ENCODE assay signal across 25 cellular contexts in the genomic region with DNA sequence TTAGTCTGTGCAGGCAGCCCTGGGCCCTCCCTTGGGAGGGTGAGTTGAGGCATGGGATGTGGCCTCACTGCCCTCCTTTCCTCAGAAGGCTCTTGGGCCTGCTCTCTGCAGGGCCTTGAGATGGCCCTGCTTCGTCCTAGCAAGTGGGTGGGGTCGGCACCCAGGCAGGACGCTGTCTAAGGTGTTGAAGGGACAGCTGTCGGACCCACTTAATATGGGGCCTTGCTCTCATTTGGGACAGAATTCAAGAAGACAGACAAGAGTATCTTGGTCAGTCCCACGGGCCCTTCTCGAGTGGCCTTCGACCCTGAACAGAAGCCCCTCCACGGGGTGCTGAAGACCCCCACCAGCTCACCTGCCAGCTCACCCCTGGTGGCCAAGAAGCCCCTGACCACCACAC. TPM values are rescaled to one million over a fixed set of nuclear protein-coding genes. Genes with fewer than 3 reads are reported as not detected.
DNase-seq lines count a peak whose midpoint lies in the region; ATAC-seq and TF ChIP-seq lines count a peak whose summit lies in the region.
"Had no signal": no experiment of that assay in that cellular context is flagged by ENCODE, and none has a peak within 500 bp of the region (broad histone marks: within the 10 kb centered on the region; RNA-seq: fewer than 3 reads in every experiment).

No MANE protein-coding gene starts in this region.

- H3K9me3 ChIP-seq in spleen, result no peaks in the 10 kb centered on the region
- H3K9me3 ChIP-seq: BE2C had no signal

- H3K4me1 ChIP-seq in spleen, result peaks cover 0 to 9% (median 4%) of the 10 kb centered on the region in 6 donors
- H3K4me1 ChIP-seq: BE2C had no signal

- H3K27ac Mint-ChIP-seq in activated CD4-positive, alpha-beta T cell treated with anti-CD3 and anti-CD28 coated beads, Interleukin-2, amount 10 ng/mL, durations not matched to agents 7 days and 5 days, result peak overlapping the region; percentile 19
- no peak overlapping the region for H3K27ac Mint-ChIP-seq in activated CD4-positive, alpha-beta T cell treated with anti-CD3 and anti-CD28 coated beads for 36 hours
- H3K27ac Mint-ChIP-seq in activated T-helper 17 cell treated with anti-CD3 and anti-CD28 coated beads, Interleukin-2, amount 50 U/mL, for 72 hours, result peak overlapping the region; percentile 43

- no peaks in the 10 kb centered on the region for H3K27me3 Mint-ChIP-seq in activated CD4-positive, alpha-beta T cell treated with anti-CD3 and anti-CD28 coated beads, Interleukin-2, amount 10 ng/mL, durations not matched to agents 7 days and 5 days
- H3K27me3 Mint-ChIP-seq in activated CD4-positive, alpha-beta T cell treated with anti-CD3 and anti-CD28 coated beads for 36 hours, result no peaks in the 10 kb centered on the region
- H3K27me3 Mint-ChIP-seq in activated T-helper 17 cell treated with anti-CD3 and anti-CD28 coated beads, Interleukin-2, amount 50 U/mL, for 72 hours, result no peaks in the 10 kb centered on the region
- H3K27me3 Mint-ChIP-seq: CD8-positive, alpha-beta memory T cell had no signal

- peaks cover 0 to 95% (median 77%) of the 10 kb centered on the region in 6 donors for H3K36me3 ChIP-seq in spleen

- no peak overlapping the region for H3K27ac ChIP-seq in spleen
- H3K27ac ChIP-seq: 22Rv1, PC-9 had no signal

- H3K36me3 Mint-ChIP-seq in activated CD4-positive, alpha-beta T cell treated with anti-CD3 and anti-CD28 coated beads, Interleukin-2, amount 10 ng/mL, durations not matched to agents 7 days and 5 days (ENCODE audit: low read depth), result peaks cover 36% of the 10 kb centered on the region
- H3K36me3 Mint-ChIP-seq in activated CD4-positive, alpha-beta T cell treated with anti-CD3 and anti-CD28 coated beads for 36 hours (ENCODE audit: low read depth), result peaks cover 55% of the 10 kb centered on the region
- H3K36me3 Mint-ChIP-seq in activated T-helper 17 cell treated with anti-CD3 and anti-CD28 coated beads, Interleukin-2, amount 50 U/mL, for 72 hours (ENCODE audit: low read depth), result peaks cover 95% of the 10 kb centered on the region

- H3K9me3 Mint-ChIP-seq in activated CD4-positive, alpha-beta T cell treated with anti-CD3 and anti-CD28 coated beads, Interleukin-2, amount 10 ng/mL, durations not matched to agents 7 days and 5 days, result no peaks in the 10 kb centered on the region
- no peaks in the 10 kb centered on the region for H3K9me3 Mint-ChIP-seq in activated CD4-positive, alpha-beta T cell treated with anti-CD3 and anti-CD28 coated beads for 36 hours (ENCODE audit: low read depth)
- H3K9me3 Mint-ChIP-seq in activated T-helper 17 cell treated with anti-CD3 and anti-CD28 coated beads, Interleukin-2, amount 50 U/mL, for 72 hours, result no peaks in the 10 kb centered on the region

- intact Hi-C loops in activated CD4-positive, alpha-beta T cell treated with anti-CD3 and anti-CD28 coated beads for 36 hours (cut with DNase I, micrococcal nuclease), result no loop called here
- intact Hi-C loops in spleen (cut with DNase I; ENCODE audit: low total_unique reads), result no loop called here

- no peak overlapping the region for H3K4me3 Mint-ChIP-seq in activated CD4-positive, alpha-beta T cell treated with anti-CD3 and anti-CD28 coated beads, Interleukin-2, amount 10 ng/mL, durations not matched to agents 7 days and 5 days
- no peak overlapping the region for H3K4me3 Mint-ChIP-seq in activated CD4-positive, alpha-beta T cell treated with anti-CD3 and anti-CD28 coated beads for 36 hours
- H3K4me3 Mint-ChIP-seq in activated T-helper 17 cell treated with anti-CD3 and anti-CD28 coated beads, Interleukin-2, amount 50 U/mL, for 72 hours, result no peak overlapping the region
- H3K4me3 Mint-ChIP-seq: CD14-positive monocyte; CD8-positive, alpha-beta memory T cell had no signal

- CTCF ChIA-PET in activated CD4-positive, alpha-beta T cell treated with anti-CD3 and anti-CD28 coated beads, Interleukin-2, amount 10 ng/mL, durations not matched to agents 7 days and 5 days (lab: Charles Lee), result interaction anchor here (1.0 to 2.1 kb wide), 2 partner anchors 15 to 18 kb away, joined by 4 to 5 read pairs; no protein-coding TSS in a partner anchor
- CTCF ChIA-PET in activated CD4-positive, alpha-beta T cell treated with anti-CD3 and anti-CD28 coated beads for 36 hours (lab: Charles Lee), result no interaction called here

- POLR2A ChIA-PET in activated CD4-positive, alpha-beta T cell treated with anti-CD3 and anti-CD28 coated beads, Interleukin-2, amount 10 ng/mL, durations not matched to agents 7 days and 5 days (lab: Charles Lee), result no interaction called here
- POLR2A ChIA-PET in activated CD4-positive, alpha-beta T cell treated with anti-CD3 and anti-CD28 coated beads for 36 hours (lab: Charles Lee), result no interaction called here

- no peak for TF ChIP-seq POLR2A in spleen (IDR thresholded peaks at IDR 0.05)

- no peak for TF ChIP-seq CTCF in spleen (IDR thresholded peaks at IDR 0.05 in 8 of 11, conservative IDR thresholded peaks at IDR 0.05 in 3 of 11)

- peaks cover 12% of the 10 kb centered on the region for H3K4me1 Mint-ChIP-seq in activated CD4-positive, alpha-beta T cell treated with anti-CD3 and anti-CD28 coated beads, Interleukin-2, amount 10 ng/mL, durations not matched to agents 7 days and 5 days
- H3K4me1 Mint-ChIP-seq in activated CD4-positive, alpha-beta T cell treated with anti-CD3 and anti-CD28 coated beads for 36 hours, result peaks cover 6% of the 10 kb centered on the region
- no peaks in the 10 kb centered on the region for H3K4me1 Mint-ChIP-seq in activated T-helper 17 cell treated with anti-CD3 and anti-CD28 coated beads, Interleukin-2, amount 50 U/mL, for 72 hours

- H3K27me3 ChIP-seq in spleen (replicated peaks in 1 of 7), result no peaks in the 10 kb centered on the region
- H3K27me3 ChIP-seq: BE2C had no signal

- 84 to 96% (median 95%) methylated on average over 3 to 8 of the region's 8 CpGs for WGBS in spleen, 5 donors

- ATAC-seq in activated CD4-positive, alpha-beta T cell treated with anti-CD3 and anti-CD28 coated beads for 36 hours, result no peak
- no peak for ATAC-seq in activated T-helper 17 cell treated with anti-CD3 and anti-CD28 coated beads, Interleukin-2, amount 50 U/mL, for 72 hours (replicated peaks)

- no peak overlapping the region for H3K4me3 ChIP-seq in spleen
- H3K4me3 ChIP-seq: PC-9 had no signal

- DNase-seq in activated CD4-positive, alpha-beta T cell treated with anti-CD3 and anti-CD28 coated beads, Interleukin-2, amount 10 ng/mL, durations not matched to agents 7 days and 5 days, result no peak
- DNase-seq in activated CD4-positive, alpha-beta T cell treated with anti-CD3 and anti-CD28 coated beads for 36 hours, result no peak
- DNase-seq in islet precursor cell (peak; percentile 28), spleen (peak; percentile 34), NCI-H2196 (lab: John Stamatoyannopoulos, UW; ENCODE audit: unreplicated experiment) (no peak), mucosa of gallbladder (ENCODE audit: low spot score) (no peak)
- no peak for DNase-seq in stimulated activated CD4-positive, alpha-beta T cell treated with anti-CD3 and anti-CD28 coated beads, Interleukin-2, amount 100 ng/mL, for 48 hours
- DNase-seq: BE2C; Calu3; CD8-positive, alpha-beta memory T cell; DMS153; DND-41; Kasumi-1; NCI-H1092 treated with DMSO at 0.1 percent for 48 hours; NCI-H1436; NCI-H187; NCI-H2081 treated with DMSO at 0.1 percent for 48 hours; NCI-H2171 treated with DMSO at 0.1 percent for 48 hours; NCI-H524 treated with DMSO at 0.1 percent for 48 hours; NCI-H774; PC-9; SHP77 had no signal

RNA-seq across cellular contexts. Expression of gene PDXK, which starts 26.0 kb away (rescaled TPM):
- 10 to 100 TPM; 74.0 to 81.4 TPM for total RNA-seq in activated CD4-positive, alpha-beta T cell treated with anti-CD3 and anti-CD28 coated beads, Interleukin-2, amount 10 ng/mL, durations not matched to agents 7 days and 5 days
- total RNA-seq in activated CD4-positive, alpha-beta T cell treated with anti-CD3 and anti-CD28 coated beads for 36 hours, result 100 to 1,000 TPM in 1 of 2 experiments, 10 to 100 TPM in 1; 96.9 to 117 TPM
- total RNA-seq in activated T-helper 17 cell treated with anti-CD3 and anti-CD28 coated beads, Interleukin-2, amount 50 U/mL, for 72 hours, result 100 to 1,000 TPM; 102 to 115 TPM
- total RNA-seq in spleen, result 10 to 100 TPM; 41.1 to 82.9 (median 58.7) TPM
- 10 to 100 TPM; 17.9 to 39.0 (median 24.7) TPM for polyA plus RNA-seq in spleen
- 188 TPM for total RNA-seq in mucosa of gallbladder

RNA-seq across cellular contexts. Expression of gene RRP1B, which starts 33.6 kb away (rescaled TPM):
- total RNA-seq in activated CD4-positive, alpha-beta T cell treated with anti-CD3 and anti-CD28 coated beads, Interleukin-2, amount 10 ng/mL, durations not matched to agents 7 days and 5 days, result 10 to 100 TPM; 47.7 to 48.1 TPM
- 10 to 100 TPM; 64.0 to 66.7 TPM for total RNA-seq in activated CD4-positive, alpha-beta T cell treated with anti-CD3 and anti-CD28 coated beads for 36 hours
- 10 to 100 TPM; 34.5 to 76.3 TPM for total RNA-seq in activated T-helper 17 cell treated with anti-CD3 and anti-CD28 coated beads, Interleukin-2, amount 50 U/mL, for 72 hours
- 10 to 100 TPM; 25.3 to 28.9 (median 25.7) TPM for total RNA-seq in spleen
- polyA plus RNA-seq in spleen, result 10 to 100 TPM in 2 of 3 donors, 1 to 10 TPM in 1; 7.9 to 11.6 (median 10.1) TPM
- total RNA-seq in mucosa of gallbladder, result 16.5 TPM

RNA-seq across cellular contexts. Expression of gene HSF2BP, which starts 33.7 kb away (rescaled TPM):
- total RNA-seq in activated CD4-positive, alpha-beta T cell treated with anti-CD3 and anti-CD28 coated beads, Interleukin-2, amount 10 ng/mL, durations not matched to agents 7 days and 5 days, result under 1 TPM; 0.56 to 0.72 TPM
- total RNA-seq in activated CD4-positive, alpha-beta T cell treated with anti-CD3 and anti-CD28 coated beads for 36 hours, result 1 to 10 TPM; 1.5 to 1.6 TPM
- 1 to 10 TPM in 1 of 2 donors, under 1 TPM in 1; 0.50 to 1.0 TPM for total RNA-seq in activated T-helper 17 cell treated with anti-CD3 and anti-CD28 coated beads, Interleukin-2, amount 50 U/mL, for 72 hours
- total RNA-seq in spleen (1 to 10 TPM in 2 of 7 donors, under 1 TPM in 3, not detected in 2; 0.19 to 1.9 (median 0.58) TPM), mucosa of gallbladder (0.26 TPM)
- polyA plus RNA-seq in spleen, result under 1 TPM; 0.13 to 0.35 (median 0.19) TPM

Comparison
In these comparisons a context has a peak if more than half of its experiments do, and no peak if none do; other contexts are left out.
1. DNase-seq: peak in islet precursor cell (single experiment) and spleen (single experiment); none in activated CD4-positive, alpha-beta T cell treated with anti-CD3 and anti-CD28 coated beads, Interleukin-2, amount 10 ng/mL, durations not matched to agents 7 days and 5 days (single experiment), activated CD4-positive, alpha-beta T cell treated with anti-CD3 and anti-CD28 coated beads for 36 hours (single experiment), NCI-H2196 (single experiment), mucosa of gallbladder (single experiment) and stimulated activated CD4-positive, alpha-beta T cell treated with anti-CD3 and anti-CD28 coated beads, Interleukin-2, amount 100 ng/mL, for 48 hours (0 of 2).